1 cellular context compared by ENCODE assay signal in the genomic region with DNA sequence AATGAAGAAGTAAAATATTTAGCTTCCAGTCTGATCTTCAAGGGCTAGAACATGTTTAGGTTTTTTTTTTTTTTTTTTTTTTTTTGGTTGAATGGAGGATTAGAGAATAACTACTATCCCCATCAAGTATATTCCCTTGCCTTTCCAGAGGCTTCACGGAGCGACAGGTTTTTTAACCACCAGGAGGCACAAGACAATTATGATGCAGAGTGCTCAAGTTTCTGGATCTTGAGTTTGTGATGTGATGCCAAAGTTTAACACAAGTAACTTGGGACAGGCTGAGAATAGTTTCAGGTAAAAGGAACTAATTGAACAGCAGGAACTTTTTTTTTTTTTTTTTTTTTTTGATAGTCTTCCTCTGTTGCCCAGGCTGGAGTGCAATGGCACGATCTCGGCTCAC.
TF ChIP-seq lines count a peak whose summit lies in the region.

No MANE protein-coding gene starts in this region.

TF ChIP-seq in H1, 55 proteins besides CTCF, POLR2A, EP300 and RAD21:
- TF ChIP-seq ATF2 (IDR thresholded peaks at IDR 0.05; ENCODE audit: low read length): no peak
- no peak for TF ChIP-seq SAP30 (IDR thresholded peaks at IDR 0.05; ENCODE audit: insufficient read depth, insufficient replicate concordance, low read length)
- TF ChIP-seq E2F6 (IDR thresholded peaks at IDR 0.05): no peak
- TF ChIP-seq ZNF274 (IDR thresholded peaks at IDR 0.05; ENCODE audit: borderline replicate concordance, extremely low read depth, low read length): no peak
- TF ChIP-seq, protein P1, sequence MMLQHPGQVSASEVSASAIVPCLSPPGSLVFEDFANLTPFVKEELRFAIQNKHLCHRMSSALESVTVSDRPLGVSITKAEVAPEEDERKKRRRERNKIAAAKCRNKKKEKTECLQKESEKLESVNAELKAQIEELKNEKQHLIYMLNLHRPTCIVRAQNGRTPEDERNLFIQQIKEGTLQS (IDR thresholded peaks at IDR 0.05; ENCODE audit: insufficient read depth, low read depth, low read length): no peak
- TF ChIP-seq CREB1 (IDR thresholded peaks at IDR 0.05): no peak
- TF ChIP-seq CTBP2 (IDR thresholded peaks at IDR 0.05; ENCODE audit: borderline replicate concordance, insufficient read depth, insufficient read length, low read length): no peak
- no peak for TF ChIP-seq BACH1 (IDR thresholded peaks at IDR 0.05; ENCODE audit: low read length)
- TF ChIP-seq SP1 (IDR thresholded peaks at IDR 0.05; ENCODE audit: low read depth, low read length): no peak
- no peak for TF ChIP-seq HDAC6 (IDR thresholded peaks at IDR 0.05; ENCODE audit: low read depth, low read length)
- TF ChIP-seq BCL11A (IDR thresholded peaks at IDR 0.05; ENCODE audit: low read depth in 2 of 2, low read length in 2 of 2): no peak
- TF ChIP-seq KDM1A (IDR thresholded peaks at IDR 0.05; ENCODE audit: borderline replicate concordance, low read length): no peak
- no peak for TF ChIP-seq SIX5 (IDR thresholded peaks at IDR 0.05; ENCODE audit: low read depth, low read length)
- no peak for TF ChIP-seq CHD1 (IDR thresholded peaks at IDR 0.05; ENCODE audit: low read depth, low read length)
- no peak for TF ChIP-seq TBP (IDR thresholded peaks at IDR 0.05; ENCODE audit: low read depth, low read length)
- no peak for TF ChIP-seq JUN (IDR thresholded peaks at IDR 0.05; ENCODE audit: low read depth, low read length)
- TF ChIP-seq, protein P2, sequence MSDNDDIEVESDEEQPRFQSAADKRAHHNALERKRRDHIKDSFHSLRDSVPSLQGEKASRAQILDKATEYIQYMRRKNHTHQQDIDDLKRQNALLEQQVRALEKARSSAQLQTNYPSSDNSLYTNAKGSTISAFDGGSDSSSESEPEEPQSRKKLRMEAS (IDR thresholded peaks at IDR 0.05): no peak
- TF ChIP-seq SIRT6 (IDR thresholded peaks at IDR 0.05; ENCODE audit: low read length): no peak
TF ChIP-seq in H1: peak in this region for 0.
